ENCODE assay signal across 20 cellular contexts in genomic region chr10:98346847-98347246, GRCh38.
DNase-seq lines count a peak whose midpoint lies in the region; ATAC-seq and TF ChIP-seq lines count a peak whose summit lies in the region.
"Had no signal": no experiment of that assay in that cellular context is flagged by ENCODE, and none has a peak within 500 bp of the region (broad histone marks: within the 10 kb centered on the region; RNA-seq: fewer than 3 reads in every experiment).

No MANE protein-coding gene starts in this region.

- intact Hi-C loops in HCT116 (cut with micrococcal nuclease) = no loop called here

- no TSS peak for BruUV-seq in HCT116 (replicated peaks; lab: Mats Ljungman, UMichigan)

- H3K36me3 ChIP-seq in HCT116 (ENCODE audit: control insufficient read depth in 1 of 2, insufficient read depth in 2 of 2, low read length in 2 of 2) = no peaks in the 10 kb centered on the region
- H3K36me3 ChIP-seq: BE2C had no signal

- no peak overlapping the region for H3K27ac ChIP-seq in HCT116 (ENCODE audit: low read depth, low read length)
- H3K27ac ChIP-seq: A549; BLaER1 treated with 17β-estradiol and CSF1 and Interleukin-3, amounts not matched to agents 10 nM and 100 nM; GM23248 had no signal

- TF ChIP-seq RAD21 in HCT116 (IDR thresholded peaks at IDR 0.05; ENCODE audit: low read depth) = no peak
- TF ChIP-seq RAD21 in Ishikawa (IDR thresholded peaks at IDR 0.05; ENCODE audit: low read depth) = no peak

- RAD21 ChIA-PET in HCT116 (lab: Charles Lee; ENCODE audit: low non-redundant PET in 1 of 2, low total read pairs in 2 of 2, uncharacterized antibody in 2 of 2, unreplicated experiment in 2 of 2) = no interaction called here

- H3K4me2 ChIP-seq in HCT116 (ENCODE audit: low read length) = no peak overlapping the region
- H3K4me2 ChIP-seq: A549; BLaER1 treated with 17β-estradiol and CSF1 and Interleukin-3, amounts not matched to agents 10 nM and 100 nM had no signal

- H3K4me1 ChIP-seq in HCT116 (ENCODE audit: control insufficient read depth in 1 of 2, insufficient read depth in 2 of 2, low read length in 2 of 2) = no peaks in the 10 kb centered on the region
- H3K4me1 ChIP-seq: A549, BE2C had no signal

- no peaks in the 10 kb centered on the region for H3K79me2 ChIP-seq in HCT116 (ENCODE audit: insufficient read depth, low read length)

- H4K20me1 ChIP-seq in HCT116 (ENCODE audit: insufficient read depth) = no peaks in the 10 kb centered on the region
- H4K20me1 ChIP-seq: BLaER1 treated with 17β-estradiol and CSF1 and Interleukin-3, amounts not matched to agents 10 nM and 100 nM had no signal

- H2AFZ ChIP-seq in HCT116 (ENCODE audit: low read depth, low read length, poor library complexity, severe bottlenecking) = no peak overlapping the region
- H2AFZ ChIP-seq: GM23248 had no signal

- TF ChIP-seq CTCF in HCT116 (IDR thresholded peaks at IDR 0.05 in 2 of 3, conservative IDR thresholded peaks at IDR 0.05 in 1 of 3; ENCODE audit: borderline replicate concordance in 1 of 3, insufficient read depth in 1 of 3, low read depth in 2 of 3, low read length in 2 of 3) (no peak), fibroblast of mammary gland (conservative IDR thresholded peaks at IDR 0.05; ENCODE audit: control insufficient read depth, insufficient read depth, low read depth, low read length) (no peak)

- H3K4me3 ChIP-seq in HCT116 (replicated peaks in 1 of 2; ENCODE audit: low read depth in 1 of 2, low read length in 2 of 2) (no peak overlapping the region), fibroblast of mammary gland (ENCODE audit: control insufficient read depth, low read depth, low read length) (no peak overlapping the region)
- H3K4me3 ChIP-seq: A549, GM23248 had no signal

- POLR2A ChIA-PET in HCT116 (lab: Charles Lee) = no interaction called here

- H3K9me2 ChIP-seq in HCT116 (ENCODE audit: insufficient read depth) = no peaks in the 10 kb centered on the region

- TF ChIP-seq POLR2A in HCT116 (IDR thresholded peaks at IDR 0.05; ENCODE audit: borderline replicate concordance, extremely low read depth, insufficient read depth, insufficient read length) = no peak

- H3K27me3 ChIP-seq in HCT116 (ENCODE audit: insufficient read depth, low read length) = peaks cover 18% of the 10 kb centered on the region; the same call in 1 of the 2 replicates
- H3K27me3 ChIP-seq: BE2C; BLaER1 treated with 17β-estradiol and CSF1 and Interleukin-3, amounts not matched to agents 10 nM and 100 nM had no signal

- no peak for DNase-seq in HCT116 (ENCODE audit: low read depth, low spot score)
- DNase-seq in fibroblast of mammary gland (ENCODE audit: low read depth) = peak; percentile 26
- DNase-seq in NCI-H2196 (lab: John Stamatoyannopoulos, UW; ENCODE audit: unreplicated experiment) = no peak
- no peak for DNase-seq in EL
- DNase-seq: 8988T; ACHN; AML-193; BE2C; CD4-positive, alpha-beta T cell; CD8-positive, alpha-beta memory T cell; DMS 273 treated with DMSO at 0.1 percent for 48 hours; DMS79; GM23248; H7; HCEC 1CT; HFFc6 had no signal

- TF ChIP-seq EP300 in Ishikawa (IDR thresholded peaks at IDR 0.05; ENCODE audit: borderline replicate concordance) = no peak

- ATAC-seq in HCT116 = no peak
- no peak for ATAC-seq in GM18873 (IDR thresholded peaks at IDR 0.05; ENCODE audit: low FRiP score, unreplicated experiment)
- ATAC-seq: A549 had no signal

- CTCF ChIA-PET in HCT116 (lab: Charles Lee) = no interaction called here

- no peaks in the 10 kb centered on the region for H3K9me3 ChIP-seq in HCT116 (ENCODE audit: control insufficient read depth in 1 of 2, insufficient read depth in 1 of 2, low read depth in 1 of 2, low read length in 2 of 2)
- H3K9me3 ChIP-seq: BE2C had no signal

- H3K9ac ChIP-seq in HCT116 (ENCODE audit: low read length) = no peak overlapping the region
- H3K9ac ChIP-seq: BLaER1 treated with 17β-estradiol and CSF1 and Interleukin-3, amounts not matched to agents 10 nM and 100 nM; GM23248 had no signal

TF ChIP-seq in HCT116, 20 proteins besides CTCF, POLR2A, EP300 and RAD21:
- TF ChIP-seq ZBTB33 (IDR thresholded peaks at IDR 0.05; ENCODE audit: extremely low read depth, insufficient replicate concordance, low read length) (no peak), ZFX (IDR thresholded peaks at IDR 0.05) (no peak), SIN3A (IDR thresholded peaks at IDR 0.05; ENCODE audit: low read depth) (no peak), CBX3 (IDR thresholded peaks at IDR 0.05; ENCODE audit: low read depth) (peak; percentile 54; the same call in 1 of the 2 replicates)

TF ChIP-seq in Ishikawa, 13 proteins besides CTCF, POLR2A, EP300 and RAD21:
- TF ChIP-seq TCF12 (IDR thresholded peaks at IDR 0.05; ENCODE audit: low read depth) (0 out of 2 replicates have a peak, but pooled peaks have one; percentile 19), CEBPB (IDR thresholded peaks at IDR 0.05) (no peak), NFIC (IDR thresholded peaks at IDR 0.05) (no peak), TEAD4 (IDR thresholded peaks at IDR 0.05) (no peak)
